ENCODE assay signal across 8 cellular contexts in genomic region chr1:164560076-164560475, GRCh38. TPM values are rescaled to one million over a fixed set of nuclear protein-coding genes. Genes with fewer than 3 reads are reported as not detected.
DNase-seq lines count a peak whose midpoint lies in the region; ATAC-seq and TF ChIP-seq lines count a peak whose summit lies in the region.

No MANE protein-coding gene starts in this region.

- DNase-seq in EH (ENCODE audit: low read depth): peak; percentile 30
- DNase-seq in NT2/D1 (ENCODE audit: low read depth, low spot score): no peak
- no peak for DNase-seq in stimulated activated CD4-positive, alpha-beta T cell treated with anti-CD3 and anti-CD28 coated beads, Interleukin-4, amount 100 ng/mL, for 24 hours
- DNase-seq in activated gamma-delta T cell treated with Interleukin-2 at 50 U/mL for 16 hours: no peak
- no peak for DNase-seq in GDM1 (lab: John Stamatoyannopoulos, UW)

- peak overlapping the region; percentile 82 for H3K4me2 ChIP-seq in parathyroid adenoma (ENCODE audit: low read length)

- H3K27ac ChIP-seq in esophagus (ENCODE audit: low read depth in 2 of 2, low read length in 1 of 2) (peak overlapping the region; percentile 81 to 85), parathyroid adenoma (peak overlapping the region; percentile 82)

- TF ChIP-seq CTCF in parathyroid adenoma (IDR thresholded peaks at IDR 0.05): no peak

- peak overlapping the region; percentile 94 for H3K9ac ChIP-seq in NT2/D1 (ENCODE audit: insufficient read length, low read depth)
- H3K9ac ChIP-seq in parathyroid adenoma: peak overlapping the region; percentile 46

- WGBS in esophagus, 2 donors: 0 to 3% methylated on average over 11 of the region's 11 CpGs

- H3K4me1 ChIP-seq in NT2/D1 (ENCODE audit: insufficient read depth, insufficient read length) (no peaks in the 10 kb centered on the region), esophagus (ENCODE audit: control insufficient read depth in 2 of 2, insufficient read depth in 2 of 2, low read length in 1 of 2) (no peaks in the 10 kb centered on the region), parathyroid adenoma (peaks cover 5% of the 10 kb centered on the region)

- H3K9me3 ChIP-seq in NT2/D1 (ENCODE audit: insufficient read depth, low read length) (no peaks in the 10 kb centered on the region), esophagus (ENCODE audit: control insufficient read depth in 2 of 2, insufficient read depth in 1 of 2, low read depth in 1 of 2, low read length in 1 of 2) (no peaks in the 10 kb centered on the region), parathyroid adenoma (ENCODE audit: control insufficient read depth, low read length) (no peaks in the 10 kb centered on the region)

- ATAC-seq in GM18861 (IDR thresholded peaks at IDR 0.05; ENCODE audit: unreplicated experiment): no peak

- H3K36me3 ChIP-seq in NT2/D1 (ENCODE audit: insufficient read depth, insufficient read length, low read length) (peaks cover 15% of the 10 kb centered on the region), esophagus (ENCODE audit: control insufficient read depth in 2 of 2, insufficient read depth in 2 of 2, low read length in 1 of 2) (no peaks in the 10 kb centered on the region), parathyroid adenoma (ENCODE audit: control insufficient read depth, insufficient read depth, low read length) (no peaks in the 10 kb centered on the region)

- peak overlapping the region; percentile 92 for H3K4me3 ChIP-seq in NT2/D1 (ENCODE audit: insufficient read length, low read depth)
- H3K4me3 ChIP-seq in esophagus (ENCODE audit: low read depth in 1 of 2, low read length in 2 of 2): peak overlapping the region; percentile 52 to 99
- H3K4me3 ChIP-seq in parathyroid adenoma (ENCODE audit: low read depth, low read length): peak overlapping the region; percentile 65

- H3K79me2 ChIP-seq in parathyroid adenoma: peaks cover 3% of the 10 kb centered on the region

- H2AFZ ChIP-seq in parathyroid adenoma: peak overlapping the region; percentile 45

- no peaks in the 10 kb centered on the region for H3K27me3 ChIP-seq in NT2/D1 (ENCODE audit: insufficient read depth, insufficient read length)
- no peaks in the 10 kb centered on the region for H3K27me3 ChIP-seq in esophagus (ENCODE audit: control insufficient read depth in 1 of 2, insufficient read depth in 2 of 2, low read length in 2 of 2)
- H3K27me3 ChIP-seq in parathyroid adenoma (ENCODE audit: control insufficient read depth, insufficient read depth, low read length): no peaks in the 10 kb centered on the region

RNA-seq across cellular contexts. Expression of gene PBX1, which starts 1.1 kb away (rescaled TPM):
- 10 to 100 TPM in 1 of 2 donors, 1 to 10 TPM in 1; 8.1 to 10.5 TPM for polyA plus RNA-seq in esophagus
